20 cellular contexts compared by ENCODE assay signal in genomic region chr10:96548589-96548988, GRCh38. TPM values are rescaled to one million over a fixed set of nuclear protein-coding genes. Genes with fewer than 3 reads are reported as not detected.
DNase-seq lines count a peak whose midpoint lies in the region; ATAC-seq and TF ChIP-seq lines count a peak whose summit lies in the region.
"Had no signal": no experiment of that assay in that cellular context is flagged by ENCODE, and none has a peak within 500 bp of the region (broad histone marks: within the 10 kb centered on the region; RNA-seq: fewer than 3 reads in every experiment).

No MANE protein-coding gene starts in this region.

- H3K36me3 ChIP-seq in endodermal cell (ENCODE audit: control insufficient read depth, insufficient read depth, low read length) (peaks cover 92% of the 10 kb centered on the region), aorta (ENCODE audit: control insufficient read depth in 1 of 2, insufficient read depth in 2 of 2, low read length in 1 of 2) (peaks cover 3 to 4% of the 10 kb centered on the region in 2 donors)

- TF ChIP-seq CTCF in activated CD8-positive, alpha-beta T cell treated with anti-CD3 and anti-CD28 coated beads for 36 hours (IDR thresholded peaks at IDR 0.05), result no peak
- TF ChIP-seq CTCF in endodermal cell (conservative IDR thresholded peaks at IDR 0.05), result no peak

- CTCF ChIA-PET in activated CD8-positive, alpha-beta T cell treated with anti-CD3 and anti-CD28 coated beads for 36 hours (lab: Charles Lee), result no interaction called here
- CTCF ChIA-PET in activated CD8-positive, alpha-beta T cell treated with anti-CD3 and anti-CD28 coated beads, Interleukin-2, amount 10 ng/mL, durations not matched to agents 7 days and 5 days (lab: Charles Lee), result interaction anchor here (1.7 kb wide), 1 partner anchor 22 kb away, joined by 3 read pairs; no protein-coding TSS in a partner anchor

- H3K27ac ChIP-seq in endodermal cell (ENCODE audit: low read depth, low read length), result no peak overlapping the region
- no peak overlapping the region for H3K27ac ChIP-seq in aorta (ENCODE audit: low read depth in 1 of 2, low read length in 2 of 2)
- H3K27ac ChIP-seq: hepatocyte, right lobe of liver had no signal

- no peaks in the 10 kb centered on the region for H3K27me3 Mint-ChIP-seq in activated CD8-positive, alpha-beta T cell treated with anti-CD3 and anti-CD28 coated beads for 36 hours
- H3K27me3 Mint-ChIP-seq in activated CD8-positive, alpha-beta T cell treated with anti-CD3 and anti-CD28 coated beads, Interleukin-2, amount 10 ng/mL, durations not matched to agents 7 days and 5 days (ENCODE audit: low read depth), result no peaks in the 10 kb centered on the region
- H3K27me3 Mint-ChIP-seq in endodermal cell (ENCODE audit: insufficient read depth), result no peaks in the 10 kb centered on the region
- H3K27me3 Mint-ChIP-seq in immature natural killer cell (ENCODE audit: low read depth in 3 of 3), result no peaks in the 10 kb centered on the region
- H3K27me3 Mint-ChIP-seq: activated CD4-positive, alpha-beta memory T cell treated with anti-CD3 and anti-CD28 coated beads, Interleukin-2, amount 10 ng/mL, durations not matched to agents 7 days and 5 days; effector memory CD8-positive, alpha-beta T cell had no signal

- POLR2A ChIA-PET in activated CD8-positive, alpha-beta T cell treated with anti-CD3 and anti-CD28 coated beads for 36 hours (lab: Charles Lee), result no interaction called here
- POLR2A ChIA-PET in activated CD8-positive, alpha-beta T cell treated with anti-CD3 and anti-CD28 coated beads, Interleukin-2, amount 10 ng/mL, durations not matched to agents 7 days and 5 days (lab: Charles Lee), result no interaction called here

- no peaks in the 10 kb centered on the region for H3K4me1 Mint-ChIP-seq in activated CD8-positive, alpha-beta T cell treated with anti-CD3 and anti-CD28 coated beads for 36 hours (ENCODE audit: low read depth)
- no peaks in the 10 kb centered on the region for H3K4me1 Mint-ChIP-seq in activated CD8-positive, alpha-beta T cell treated with anti-CD3 and anti-CD28 coated beads, Interleukin-2, amount 10 ng/mL, durations not matched to agents 7 days and 5 days (ENCODE audit: low read depth)
- H3K4me1 Mint-ChIP-seq in endodermal cell, result no peaks in the 10 kb centered on the region
- peaks cover 0 to 21% of the 10 kb centered on the region in 2 donors for H3K4me1 Mint-ChIP-seq in immature natural killer cell
- H3K4me1 Mint-ChIP-seq: activated CD4-positive, alpha-beta memory T cell treated with anti-CD3 and anti-CD28 coated beads, Interleukin-2, amount 10 ng/mL, durations not matched to agents 7 days and 5 days; mesothelial cell of epicardium had no signal

- intact Hi-C loops in activated CD8-positive, alpha-beta T cell treated with anti-CD3 and anti-CD28 coated beads for 36 hours (cut with micrococcal nuclease), result no loop called here
- intact Hi-C loops in aorta (cut with DNase I), result no loop called here

- H3K27ac Mint-ChIP-seq in activated CD8-positive, alpha-beta T cell treated with anti-CD3 and anti-CD28 coated beads for 36 hours, result peak overlapping the region; percentile 10
- no peak overlapping the region for H3K27ac Mint-ChIP-seq in activated CD8-positive, alpha-beta T cell treated with anti-CD3 and anti-CD28 coated beads, Interleukin-2, amount 10 ng/mL, durations not matched to agents 7 days and 5 days
- H3K27ac Mint-ChIP-seq in endodermal cell, result peak overlapping the region; percentile 70
- H3K27ac Mint-ChIP-seq in immature natural killer cell, result peak overlapping the region in 2 of 6 donors; percentile 63 to 70
- H3K27ac Mint-ChIP-seq: activated CD4-positive, alpha-beta memory T cell treated with anti-CD3 and anti-CD28 coated beads, Interleukin-2, amount 10 ng/mL, durations not matched to agents 7 days and 5 days; activated T-helper 1 cell treated with anti-CD3 and anti-CD28 coated beads, Interleukin-12 subunit alpha, Interleukin-12 subunit beta, Interleukin-2, Interleukin-4 antibody, amounts not matched to agents 30 ng/mL and 10 ng/mL and 1 ng/mL, durations not matched to agents 14 hours and 24 hours and 36 hours; effector memory CD8-positive, alpha-beta T cell; mesothelial cell of epicardium had no signal

- DNase-seq in activated CD8-positive, alpha-beta T cell treated with anti-CD3 and anti-CD28 coated beads for 36 hours, result no peak
- DNase-seq in activated CD8-positive, alpha-beta T cell treated with anti-CD3 and anti-CD28 coated beads, Interleukin-2, amount 10 ng/mL, durations not matched to agents 7 days and 5 days, result no peak
- DNase-seq in NCI-H2171 (lab: John Stamatoyannopoulos, UW) (peak; percentile 30), endodermal cell (no peak), aorta (peak; percentile 58 to 78), immature natural killer cell (no peak)
- DNase-seq in stimulated activated CD4-positive, alpha-beta T cell treated with anti-CD3 and anti-CD28 coated beads, Interleukin-2, amount 100 ng/mL, for 24 hours, result no peak
- no peak for DNase-seq in stimulated activated CD4-positive, alpha-beta T cell treated with anti-CD3 and anti-CD28 coated beads, Interleukin-12 subunit alpha, Interleukin-12 subunit beta, amount 100 ng/mL, for 4 hours
- DNase-seq: activated CD4-positive, alpha-beta memory T cell treated with anti-CD3 and anti-CD28 coated beads, Interleukin-2, amount 10 ng/mL, durations not matched to agents 7 days and 5 days; cerebellar nuclear complex; effector memory CD8-positive, alpha-beta T cell; GDM1; H7; NCI-H446; OCI-M1; stimulated activated CD4-positive, alpha-beta T cell treated with anti-CD3 and anti-CD28 coated beads, Interleukin-1b, Interleukin-23, amount 100 ng/mL, for 48 hours had no signal

- H3K4me1 ChIP-seq in endodermal cell (ENCODE audit: control insufficient read depth, insufficient read depth, low read length), result no peaks in the 10 kb centered on the region
- H3K4me1 ChIP-seq in aorta (ENCODE audit: control insufficient read depth in 1 of 2, insufficient read depth in 2 of 2, low read length in 2 of 2), result no peaks in the 10 kb centered on the region
- H3K4me1 ChIP-seq: right lobe of liver had no signal

- ATAC-seq in activated CD8-positive, alpha-beta T cell treated with anti-CD3 and anti-CD28 coated beads for 36 hours, result no peak
- no peak for ATAC-seq in activated CD8-positive, alpha-beta T cell treated with anti-CD3 and anti-CD28 coated beads, Interleukin-2, amount 10 ng/mL, durations not matched to agents 7 days and 5 days
- ATAC-seq in aorta (ENCODE audit: low FRiP score), result no peak
- ATAC-seq: effector memory CD8-positive, alpha-beta T cell; right lobe of liver had no signal

- H3K9ac ChIP-seq in endodermal cell (ENCODE audit: extremely low read depth, low read length, poor library complexity, severe bottlenecking), result no peak overlapping the region

- H3K9me3 ChIP-seq in endodermal cell (ENCODE audit: control insufficient read depth, low read length) (no peaks in the 10 kb centered on the region), aorta (ENCODE audit: control insufficient read depth, low read length) (no peaks in the 10 kb centered on the region)
- H3K9me3 ChIP-seq: right lobe of liver had no signal

- peaks cover 39% of the 10 kb centered on the region for H3K36me3 Mint-ChIP-seq in activated CD8-positive, alpha-beta T cell treated with anti-CD3 and anti-CD28 coated beads for 36 hours (ENCODE audit: low read depth)
- peaks cover 43% of the 10 kb centered on the region for H3K36me3 Mint-ChIP-seq in activated CD8-positive, alpha-beta T cell treated with anti-CD3 and anti-CD28 coated beads, Interleukin-2, amount 10 ng/mL, durations not matched to agents 7 days and 5 days (ENCODE audit: low read depth)
- H3K36me3 Mint-ChIP-seq in endodermal cell (ENCODE audit: low read depth) (peaks cover 54% of the 10 kb centered on the region), immature natural killer cell (peaks cover 10 to 29% (median 27%) of the 10 kb centered on the region in 3 donors)

- WGBS in endodermal cell (ENCODE audit: insufficient coverage in 1 of 2, insufficient read length in 1 of 2), 2 experiments, result 92 to 96% methylated on average over 2 to 5 of the region's 5 CpGs
- WGBS in aorta, 2 donors, result 57 to 66% methylated on average over 5 of the region's 5 CpGs

- no peak overlapping the region for H3K4me3 Mint-ChIP-seq in activated CD8-positive, alpha-beta T cell treated with anti-CD3 and anti-CD28 coated beads for 36 hours
- H3K4me3 Mint-ChIP-seq in activated CD8-positive, alpha-beta T cell treated with anti-CD3 and anti-CD28 coated beads, Interleukin-2, amount 10 ng/mL, durations not matched to agents 7 days and 5 days, result no peak overlapping the region
- H3K4me3 Mint-ChIP-seq in endodermal cell (no peak overlapping the region), immature natural killer cell (no peak overlapping the region)
- H3K4me3 Mint-ChIP-seq: activated CD4-positive, alpha-beta memory T cell treated with anti-CD3 and anti-CD28 coated beads, Interleukin-2, amount 10 ng/mL, durations not matched to agents 7 days and 5 days; activated T-helper 1 cell treated with anti-CD3 and anti-CD28 coated beads, Interleukin-12 subunit alpha, Interleukin-12 subunit beta, Interleukin-2, Interleukin-4 antibody, amounts not matched to agents 30 ng/mL and 10 ng/mL and 1 ng/mL, durations not matched to agents 14 hours and 24 hours and 36 hours; effector memory CD8-positive, alpha-beta T cell; mesothelial cell of epicardium had no signal

- H3K9me3 Mint-ChIP-seq in activated CD8-positive, alpha-beta T cell treated with anti-CD3 and anti-CD28 coated beads for 36 hours, result no peaks in the 10 kb centered on the region
- no peaks in the 10 kb centered on the region for H3K9me3 Mint-ChIP-seq in activated CD8-positive, alpha-beta T cell treated with anti-CD3 and anti-CD28 coated beads, Interleukin-2, amount 10 ng/mL, durations not matched to agents 7 days and 5 days (ENCODE audit: insufficient read depth)
- H3K9me3 Mint-ChIP-seq in endodermal cell (no peaks in the 10 kb centered on the region), immature natural killer cell (no peaks in the 10 kb centered on the region)
- H3K9me3 Mint-ChIP-seq: activated CD4-positive, alpha-beta memory T cell treated with anti-CD3 and anti-CD28 coated beads, Interleukin-2, amount 10 ng/mL, durations not matched to agents 7 days and 5 days; activated T-helper 1 cell treated with anti-CD3 and anti-CD28 coated beads, Interleukin-12 subunit alpha, Interleukin-12 subunit beta, Interleukin-2, Interleukin-4 antibody, amounts not matched to agents 30 ng/mL and 10 ng/mL and 1 ng/mL, durations not matched to agents 14 hours and 24 hours and 36 hours; effector memory CD8-positive, alpha-beta T cell; mesothelial cell of epicardium had no signal

- H3K27me3 ChIP-seq in endodermal cell (ENCODE audit: control insufficient read depth, insufficient read depth, low read length, poor library complexity, severe bottlenecking), result no peaks in the 10 kb centered on the region
- H3K27me3 ChIP-seq in aorta (ENCODE audit: control insufficient read depth in 1 of 2, insufficient read depth in 2 of 2, low read length in 1 of 2), result no peaks in the 10 kb centered on the region
- H3K27me3 ChIP-seq: hepatocyte, right lobe of liver had no signal

- H3K4me3 ChIP-seq in endodermal cell (ENCODE audit: low read length), result no peak overlapping the region
- no peak overlapping the region for H3K4me3 ChIP-seq in aorta (ENCODE audit: low read length in 2 of 2)
- H3K4me3 ChIP-seq: hepatocyte, right lobe of liver had no signal

RNA-seq across cellular contexts. Expression of gene TLL2, which starts 34.9 kb away (rescaled TPM):
- under 1 TPM; 0.09 to 0.18 TPM for total RNA-seq in activated CD8-positive, alpha-beta T cell treated with anti-CD3 and anti-CD28 coated beads for 36 hours
- total RNA-seq in activated CD8-positive, alpha-beta T cell treated with anti-CD3 and anti-CD28 coated beads, Interleukin-2, amount 10 ng/mL, durations not matched to agents 7 days and 5 days, result under 1 TPM in 1 of 2 experiments, not detected in 1; 0.13 TPM
- total RNA-seq in endodermal cell (under 1 TPM; 0.11 to 0.18 TPM), aorta (under 1 TPM; 0.12 to 0.36 TPM)
- polyA plus RNA-seq in endodermal cell (2013, experiment 1 of 2), result 0.43 TPM
- polyA plus RNA-seq in endodermal cell (2013, experiment 2 of 2), result 0.33 TPM
- polyA plus RNA-seq in aorta (not detected), immature natural killer cell (not detected)
- total RNA-seq: activated CD4-positive, alpha-beta memory T cell treated with anti-CD3 and anti-CD28 coated beads, Interleukin-2, amount 10 ng/mL, durations not matched to agents 7 days and 5 days; activated T-helper 1 cell treated with anti-CD3 and anti-CD28 coated beads, Interleukin-12 subunit alpha, Interleukin-12 subunit beta, Interleukin-2, Interleukin-4 antibody, amounts not matched to agents 30 ng/mL and 10 ng/mL and 1 ng/mL, durations not matched to agents 14 hours and 24 hours and 36 hours had no signal

RNA-seq across cellular contexts. Expression of gene TM9SF3, which starts 38.2 kb away (rescaled TPM):
- 10 to 100 TPM; 66.4 to 71.1 TPM for total RNA-seq in activated CD8-positive, alpha-beta T cell treated with anti-CD3 and anti-CD28 coated beads for 36 hours
- total RNA-seq in activated CD8-positive, alpha-beta T cell treated with anti-CD3 and anti-CD28 coated beads, Interleukin-2, amount 10 ng/mL, durations not matched to agents 7 days and 5 days, result 10 to 100 TPM; 73.1 to 75.4 TPM
- total RNA-seq in endodermal cell, result 100 to 1,000 TPM; 134 to 137 TPM
- 82.4 TPM for polyA plus RNA-seq in endodermal cell (2013, experiment 1 of 2)
- polyA plus RNA-seq in endodermal cell (2013, experiment 2 of 2), result 76.5 TPM
- 100 to 1,000 TPM; 120 to 137 TPM for total RNA-seq in aorta
- 10 to 100 TPM; 42.9 to 50.0 TPM for polyA plus RNA-seq in aorta
- polyA plus RNA-seq in immature natural killer cell, result 10 to 100 TPM; 66.9 to 90.9 (median 87.2) TPM

Comparison
In these comparisons a context has a peak if more than half of its experiments do, and no peak if none do; other contexts are left out.
1. DNase-seq: peak in NCI-H2171 (single experiment) and aorta (2 of 2); none in activated CD8-positive, alpha-beta T cell treated with anti-CD3 and anti-CD28 coated beads for 36 hours (single experiment), activated CD8-positive, alpha-beta T cell treated with anti-CD3 and anti-CD28 coated beads, Interleukin-2, amount 10 ng/mL, durations not matched to agents 7 days and 5 days (single experiment), endodermal cell (single experiment), stimulated activated CD4-positive, alpha-beta T cell treated with anti-CD3 and anti-CD28 coated beads, Interleukin-2, amount 100 ng/mL, for 24 hours (0 of 2), immature natural killer cell (0 of 3) and stimulated activated CD4-positive, alpha-beta T cell treated with anti-CD3 and anti-CD28 coated beads, Interleukin-12 subunit alpha, Interleukin-12 subunit beta, amount 100 ng/mL, for 4 hours (single experiment).